ENCODE assay signal across 20 cellular contexts in the genomic region with DNA sequence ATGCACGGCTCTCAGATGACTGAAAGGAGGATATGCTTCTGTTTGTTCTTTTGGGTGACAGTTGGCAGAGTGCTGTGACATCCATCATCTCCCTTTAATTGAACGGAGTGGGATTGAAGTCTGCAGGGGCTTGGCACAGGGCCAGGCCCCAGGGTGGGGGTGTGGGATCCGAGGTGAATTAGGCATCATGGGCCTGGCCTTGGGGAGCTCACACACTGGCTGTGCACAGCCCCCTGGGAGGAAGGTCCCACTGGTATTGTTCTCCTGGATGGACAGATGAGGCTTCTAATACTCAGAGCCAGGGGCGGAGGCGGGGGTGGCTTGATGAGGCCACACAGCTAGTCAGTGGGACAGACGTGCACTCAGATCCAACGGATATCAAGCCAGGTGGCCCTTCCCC. TPM values are rescaled to one million over a fixed set of nuclear protein-coding genes. Genes with fewer than 3 reads are reported as not detected.
"Had no signal": no experiment of that assay in that cellular context is flagged by ENCODE, and none has a peak within 500 bp of the region (broad histone marks: within the 10 kb centered on the region; RNA-seq: fewer than 3 reads in every experiment).

No MANE protein-coding gene starts in this region.

- H3K27ac ChIP-seq: cardiac muscle cell, esophagus muscularis mucosa, neutrophil, pancreas, right lobe of liver, testis, upper lobe of left lung had no signal

- DNase-seq: activated CD4-positive, alpha-beta memory T cell treated with anti-CD3 and anti-CD28 coated beads for 36 hours; activated CD4-positive, alpha-beta T cell treated with anti-CD3 and anti-CD28 coated beads for 36 hours; activated naive CD8-positive, alpha-beta T cell treated with anti-CD3 and anti-CD28 coated beads for 36 hours; activated T-cell treated with anti-CD3 and anti-CD28 coated beads for 4 hours; amniotic stem cell; dermis blood vessel endothelial cell; effector memory CD4-positive, alpha-beta T cell; left cardiac atrium; mesendoderm; naive thymus-derived CD8-positive, alpha-beta T cell; pancreas; right lobe of liver; stimulated activated CD4-positive, alpha-beta T cell treated with anti-CD3 and anti-CD28 coated beads, Interleukin-4, amount 100 ng/mL, for 24 hours; testis; upper lobe of left lung had no signal

- H3K27me3 ChIP-seq: cardiac muscle cell, pancreas, right lobe of liver, testis, upper lobe of left lung had no signal

- H3K4me1 ChIP-seq: pancreas, right lobe of liver, testis, upper lobe of left lung had no signal

- ATAC-seq: activated CD4-positive, alpha-beta T cell treated with anti-CD3 and anti-CD28 coated beads for 36 hours; left cardiac atrium; naive thymus-derived CD8-positive, alpha-beta T cell; right lobe of liver; stimulated activated effector memory CD8-positive, alpha-beta T cell treated with anti-CD3 and anti-CD28 coated beads, Interleukin-12 subunit alpha, Interleukin-12 subunit beta, amount 100 ng/mL, for 72 hours; WTC11 had no signal

- H3K9me3 ChIP-seq: esophagus muscularis mucosa, neutrophil, pancreas, right lobe of liver, testis, upper lobe of left lung had no signal

- H3K4me3 ChIP-seq: cardiac muscle cell, esophagus muscularis mucosa, pancreas, right lobe of liver, testis, upper lobe of left lung had no signal

- H3K36me3 ChIP-seq: cardiac muscle cell, esophagus muscularis mucosa, neutrophil, pancreas, right lobe of liver, upper lobe of left lung had no signal

RNA-seq across cellular contexts. Expression of gene EPHB2, which starts 19.3 kb away (rescaled TPM):
- polyA plus RNA-seq: naive thymus-derived CD8-positive, alpha-beta T cell had no signal
